Comparison of ENCODE assay signal across 14 cellular contexts in genomic region chr4:169121920-169122319, GRCh38.
"Had no signal": no experiment of that assay in that cellular context is flagged by ENCODE, and none has a peak within 500 bp of the region (broad histone marks: within the 10 kb centered on the region; RNA-seq: fewer than 3 reads in every experiment).

No MANE protein-coding gene starts in this region.

- H3K4me3 Mint-ChIP-seq: activated naive CD8-positive, alpha-beta T cell; activated T-cell treated with anti-CD3 and anti-CD28 coated beads, Interleukin-2, amount 50 U/mL, for 24 hours; brain; naive thymus-derived CD8-positive, alpha-beta T cell had no signal

- H3K9me3 ChIP-seq: esophagus squamous epithelium, heart left ventricle, vagina had no signal

- DNase-seq: activated CD4-positive, alpha-beta T cell treated with anti-CD3 and anti-CD28 coated beads, Interleukin-2, amount 50 U/mL, for 4 hours; activated effector memory CD4-positive, alpha-beta T cell treated with Interleukin-2 at 50 U/mL for 16 hours; activated T-cell treated with anti-CD3 and anti-CD28 coated beads, Interleukin-2, amount 50 U/mL, for 24 hours; amygdala; esophagus squamous epithelium; foreskin fibroblast; heart left ventricle; islet precursor cell; naive thymus-derived CD8-positive, alpha-beta T cell; stimulated activated CD4-positive, alpha-beta T cell treated with anti-CD3 and anti-CD28 coated beads, Interleukin-4, amount 100 ng/mL, for 4 hours; T-helper 2 cell had no signal

- H3K9me3 Mint-ChIP-seq: activated T-cell treated with anti-CD3 and anti-CD28 coated beads, Interleukin-2, amount 50 U/mL, for 24 hours; brain; naive thymus-derived CD8-positive, alpha-beta T cell had no signal

- H3K27ac Mint-ChIP-seq: activated naive CD8-positive, alpha-beta T cell; activated T-cell treated with anti-CD3 and anti-CD28 coated beads, Interleukin-2, amount 50 U/mL, for 24 hours; naive thymus-derived CD8-positive, alpha-beta T cell had no signal

- H3K36me3 Mint-ChIP-seq: activated naive CD8-positive, alpha-beta T cell; naive thymus-derived CD8-positive, alpha-beta T cell had no signal

- H3K4me1 Mint-ChIP-seq: naive thymus-derived CD8-positive, alpha-beta T cell had no signal

- H3K27me3 Mint-ChIP-seq: activated T-cell treated with anti-CD3 and anti-CD28 coated beads, Interleukin-2, amount 50 U/mL, for 24 hours had no signal

- H3K27me3 ChIP-seq: esophagus squamous epithelium, heart left ventricle, vagina had no signal

- H3K27ac ChIP-seq: esophagus squamous epithelium, heart left ventricle, vagina had no signal

- H3K4me3 ChIP-seq: esophagus squamous epithelium, heart left ventricle, vagina had no signal

- H3K4me1 ChIP-seq: esophagus squamous epithelium, heart left ventricle, vagina had no signal
